In the genomic region with DNA sequence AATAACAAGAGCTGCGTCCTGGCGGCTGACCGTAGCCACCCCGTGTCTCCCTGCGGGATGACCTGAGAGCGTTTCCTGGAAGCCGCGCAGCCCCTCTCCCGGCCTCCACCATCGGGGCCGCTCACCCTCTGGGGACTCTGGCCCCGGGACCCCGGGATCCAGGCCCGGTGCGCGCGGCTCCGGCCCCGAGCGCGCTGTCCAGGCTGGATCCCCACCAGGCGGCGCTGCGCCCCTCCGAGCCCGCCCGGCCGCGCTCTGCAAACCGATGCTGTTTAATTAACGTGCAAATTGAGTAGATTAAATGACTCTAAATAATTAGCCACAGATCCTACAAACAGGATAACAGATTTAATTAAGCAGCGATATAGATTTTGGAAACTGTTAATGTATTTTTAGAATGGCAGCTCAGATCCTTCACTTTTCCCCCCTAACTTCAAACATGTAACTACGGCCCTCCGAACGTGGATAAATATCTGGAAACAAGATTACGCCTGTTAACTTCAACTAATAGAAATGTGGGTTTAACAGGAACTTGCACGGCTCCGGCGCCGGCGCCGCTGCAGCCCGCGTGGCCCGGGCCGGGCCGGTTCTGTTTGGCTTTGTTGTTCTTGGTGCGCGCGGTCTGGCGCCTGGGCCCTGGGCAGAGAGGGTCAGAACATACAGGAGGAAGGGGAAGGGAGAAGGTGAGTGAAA, we compare ENCODE assay signal across 1 cellular context.
TF ChIP-seq lines count a peak whose summit lies in the region.

No MANE protein-coding gene starts in this region.

TF ChIP-seq in endothelial cell of umbilical vein, 7 proteins besides CTCF, POLR2A, EP300 and RAD21:
- TF ChIP-seq POLR2AphosphoS5 (IDR thresholded peaks at IDR 0.05; ENCODE audit: insufficient read depth, low read depth, low read length), result no peak
- no peak for TF ChIP-seq JUN (IDR thresholded peaks at IDR 0.05; ENCODE audit: borderline replicate concordance, insufficient read depth, insufficient read length, low read depth)
- TF ChIP-seq EZH2 (IDR thresholded peaks at IDR 0.05; ENCODE audit: borderline replicate concordance, low read depth, low read length, severe bottlenecking), result no peak
- no peak for TF ChIP-seq GATA2 (IDR thresholded peaks at IDR 0.05; ENCODE audit: insufficient read depth, insufficient read length, low read depth, low read length)
- no peak for TF ChIP-seq MYC (IDR thresholded peaks at IDR 0.05; ENCODE audit: low read depth, low read length)
- TF ChIP-seq, protein P1, sequence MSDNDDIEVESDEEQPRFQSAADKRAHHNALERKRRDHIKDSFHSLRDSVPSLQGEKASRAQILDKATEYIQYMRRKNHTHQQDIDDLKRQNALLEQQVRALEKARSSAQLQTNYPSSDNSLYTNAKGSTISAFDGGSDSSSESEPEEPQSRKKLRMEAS (IDR thresholded peaks at IDR 0.05; ENCODE audit: insufficient read depth, insufficient read length), result no peak
- no peak for TF ChIP-seq FOS (IDR thresholded peaks at IDR 0.05; ENCODE audit: borderline replicate concordance, insufficient read depth, low read length)
